In genomic region chr10:130283234-130283574, GRCh38 we compare ENCODE assay signal across 29 cellular contexts.
"Had no signal": no experiment of that assay in that cellular context is flagged by ENCODE, and none has a peak within 500 bp of the region (broad histone marks: within the 10 kb centered on the region; RNA-seq: fewer than 3 reads in every experiment).

No MANE protein-coding gene starts in this region.

- H3K4me3 ChIP-seq: adrenal gland, body of pancreas, colonic mucosa, esophagus squamous epithelium, gastroesophageal sphincter had no signal

- H3K4me1 ChIP-seq: adrenal gland, body of pancreas, colonic mucosa, esophagus squamous epithelium, gastroesophageal sphincter had no signal

- DNase-seq: activated B cell treated with CpG ODN at 0.5 μM for 24 hours; activated CD4-positive, alpha-beta T cell treated with anti-CD3 and anti-CD28 coated beads for 48 hours; activated CD4-positive, alpha-beta T cell treated with anti-CD3 and anti-CD28 coated beads, Interleukin-2, amount 50 U/mL, for 1 hour; activated CD4-positive, alpha-beta T cell treated with anti-CD3 and anti-CD28 coated beads, Interleukin-2, amount 50 U/mL, for 48 hours; activated CD8-positive, alpha-beta memory T cell treated with anti-CD3 and anti-CD28 coated beads for 24 hours; activated CD8-positive, alpha-beta T cell treated with anti-CD3 and anti-CD28 coated beads for 36 hours; activated effector memory CD4-positive, alpha-beta T cell treated with Interleukin-2 at 50 U/mL for 16 hours; activated gamma-delta T cell treated with Interleukin-2 at 50 U/mL for 16 hours; activated naive CD4-positive, alpha-beta T cell treated with anti-CD3 and anti-CD28 coated beads, Interleukin-2, amount 50 U/mL, for 16 hours; activated naive CD4-positive, alpha-beta T cell treated with Interleukin-2 at 50 U/mL for 16 hours; activated T-cell treated with anti-CD3 and anti-CD28 coated beads, Interleukin-2, amount 50 U/mL, for 4 hours; adrenal gland; amygdala; aorta; body of pancreas; central memory CD4-positive, alpha-beta T cell; cerebellar nuclear complex; colonic mucosa; effector CD8-positive, alpha-beta T cell; esophagus squamous epithelium; foreskin melanocyte; T-helper 1 cell; T-helper 17 cell; T1000; WERI-Rb-1 had no signal

- H3K36me3 ChIP-seq: adrenal gland, colonic mucosa, esophagus squamous epithelium, gastroesophageal sphincter, WERI-Rb-1 had no signal

- H3K27me3 ChIP-seq: adrenal gland, body of pancreas, colonic mucosa, esophagus squamous epithelium, gastroesophageal sphincter had no signal

- H3K27ac ChIP-seq: adrenal gland, body of pancreas, colonic mucosa, epithelial cell of prostate, esophagus squamous epithelium, gastroesophageal sphincter, WERI-Rb-1 had no signal

- FAIRE-seq: endometrium, endothelial cell of umbilical vein had no signal
